1 cellular context compared by ENCODE assay signal in the genomic region with DNA sequence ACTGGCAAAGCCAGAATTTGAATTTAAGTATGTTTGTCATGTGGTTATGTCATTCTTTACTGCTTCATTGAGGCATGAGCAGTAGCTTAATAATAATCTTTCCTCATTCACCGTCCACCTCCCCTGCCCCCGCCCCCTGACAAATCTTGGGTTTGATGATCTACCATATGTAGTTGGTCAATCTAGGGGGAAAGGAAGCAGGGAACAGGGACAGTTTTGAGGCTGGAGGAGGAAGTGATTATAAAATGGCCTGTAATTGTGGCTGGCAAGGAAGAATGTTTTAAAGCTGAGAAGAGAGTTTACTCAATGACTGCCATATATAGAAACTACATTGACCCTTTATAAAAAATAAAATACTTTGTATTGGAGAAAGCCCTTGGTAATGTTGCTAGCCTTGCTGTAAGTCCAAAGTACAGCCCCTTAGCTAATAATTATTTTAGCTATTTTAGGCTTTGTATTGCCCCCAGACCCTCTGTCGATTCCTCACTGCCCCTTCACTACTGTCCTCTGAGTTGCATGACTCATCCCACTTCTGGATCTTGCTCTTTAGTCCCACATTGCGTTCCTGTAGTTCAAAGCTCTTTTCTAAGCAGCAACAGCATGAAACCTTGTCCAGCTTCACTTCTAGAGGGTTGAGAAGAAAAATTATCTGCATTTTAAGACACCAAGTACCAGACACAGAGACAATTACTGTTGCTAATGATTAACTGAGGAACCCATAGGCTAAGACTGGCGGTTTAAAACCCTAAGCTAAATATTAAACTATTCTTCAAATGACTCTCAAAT.
TF ChIP-seq lines count a peak whose summit lies in the region.

No MANE protein-coding gene starts in this region.

TF ChIP-seq in HepG2, 621 proteins besides CTCF, POLR2A, EP300 and RAD21 (continued from another document):
- TF ChIP-seq ZNF44 (CRISPR knock-in tag; IDR thresholded peaks at IDR 0.05) (peak; percentile 100), FOXK1 (CRISPR knock-in tag; IDR thresholded peaks at IDR 0.05; ENCODE audit: borderline replicate concordance, low read depth) (peak; percentile 49; the same call in 1 of the 2 replicates), JUNB (CRISPR knock-in tag; IDR thresholded peaks at IDR 0.05; ENCODE audit: borderline replicate concordance) (peak; percentile 88; the same call in 1 of the 2 replicates), ZNF121 (CRISPR knock-in tag; IDR thresholded peaks at IDR 0.05) (peak; percentile 89), HNRNPUL1 (IDR thresholded peaks at IDR 0.05; ENCODE audit: low read depth, low read length) (peak; percentile 92), ZBTB8A (CRISPR knock-in tag; IDR thresholded peaks at IDR 0.05; ENCODE audit: borderline replicate concordance, low read depth) (no peak), CERS6 (CRISPR knock-in tag; IDR thresholded peaks at IDR 0.05) (no peak), POGZ (CRISPR knock-in tag; IDR thresholded peaks at IDR 0.05) (peak; percentile 85), ZHX2 (IDR thresholded peaks at IDR 0.05; ENCODE audit: low read depth) (no peak), ZHX2 (CRISPR knock-in tag; IDR thresholded peaks at IDR 0.05; ENCODE audit: borderline replicate concordance) (no peak), RARA (CRISPR knock-in tag; IDR thresholded peaks at IDR 0.05) (peak; percentile 30; the same call in 1 of the 2 replicates), ARID2 (CRISPR knock-in tag; IDR thresholded peaks at IDR 0.05; ENCODE audit: borderline replicate concordance) (no peak), ZNF331 (CRISPR knock-in tag; IDR thresholded peaks at IDR 0.05) (peak; percentile 47; the same call in 1 of the 2 replicates), CREM (IDR thresholded peaks at IDR 0.05) (peak; percentile 37; the same call in 1 of the 2 replicates), CREM (CRISPR knock-in tag; IDR thresholded peaks at IDR 0.05) (no peak), ZNF235 (CRISPR knock-in tag; IDR thresholded peaks at IDR 0.05; ENCODE audit: borderline replicate concordance) (no peak), KAT8 (CRISPR knock-in tag; IDR thresholded peaks at IDR 0.05) (peak; percentile 38; the same call in 1 of the 2 replicates), ZSCAN5A (CRISPR knock-in tag; IDR thresholded peaks at IDR 0.05; ENCODE audit: borderline replicate concordance) (no peak), GFI1 (CRISPR knock-in tag; IDR thresholded peaks at IDR 0.05; ENCODE audit: borderline replicate concordance) (no peak), MXI1 (IDR thresholded peaks at IDR 0.05; ENCODE audit: borderline replicate concordance, low read depth, low read length) (no peak), THAP11 (CRISPR knock-in tag; IDR thresholded peaks at IDR 0.05) (peak; percentile 65), JUND (CRISPR knock-in tag; IDR thresholded peaks at IDR 0.05) (peak; percentile 95), HNF4G (IDR thresholded peaks at IDR 0.05; ENCODE audit: borderline replicate concordance, low read depth, low read length) (peak; percentile 80), HNF4G (CRISPR knock-in tag; IDR thresholded peaks at IDR 0.05; ENCODE audit: borderline replicate concordance, low read depth) (peak; percentile 47; the same call in 1 of the 2 replicates), ZNF629 (CRISPR knock-in tag; conservative IDR thresholded peaks at IDR 0.05) (no peak), HDAC6 (IDR thresholded peaks at IDR 0.05; ENCODE audit: low read depth, low read length) (no peak), YEATS2 (CRISPR knock-in tag; IDR thresholded peaks at IDR 0.05; ENCODE audit: borderline replicate concordance) (peak; percentile 32; the same call in 1 of the 2 replicates), ZNF253 (CRISPR knock-in tag; IDR thresholded peaks at IDR 0.05; ENCODE audit: borderline replicate concordance) (no peak), MAF1 (CRISPR knock-in tag; IDR thresholded peaks at IDR 0.05; ENCODE audit: borderline replicate concordance) (no peak), ZNF441 (CRISPR knock-in tag; IDR thresholded peaks at IDR 0.05; ENCODE audit: borderline replicate concordance) (no peak), SATB2 (CRISPR knock-in tag; IDR thresholded peaks at IDR 0.05) (no peak), EEA1 (CRISPR knock-in tag; IDR thresholded peaks at IDR 0.05; ENCODE audit: borderline replicate concordance) (no peak), RFX5 (IDR thresholded peaks at IDR 0.05; ENCODE audit: low read depth, low read length) (no peak), TIGD3 (CRISPR knock-in tag; IDR thresholded peaks at IDR 0.05; ENCODE audit: borderline replicate concordance) (no peak), ZSCAN25 (CRISPR knock-in tag; IDR thresholded peaks at IDR 0.05) (no peak), SYNCRIP (IDR thresholded peaks at IDR 0.05; ENCODE audit: insufficient read depth, low read depth, low read length) (no peak), ZNF263 (CRISPR knock-in tag; IDR thresholded peaks at IDR 0.05) (peak; percentile 35; the same call in 1 of the 2 replicates), HHEX (CRISPR knock-in tag; IDR thresholded peaks at IDR 0.05) (0 out of 2 replicates have a peak, but pooled peaks have one; percentile 49), ZBTB7A (CRISPR knock-in tag; IDR thresholded peaks at IDR 0.05) (0 out of 2 replicates have a peak, but pooled peaks have one; percentile 18), ZNF577 (CRISPR knock-in tag; IDR thresholded peaks at IDR 0.05; ENCODE audit: borderline replicate concordance, low read depth) (no peak), AGO1 (IDR thresholded peaks at IDR 0.05; ENCODE audit: low read depth, low read length, poor library complexity, severe bottlenecking) (no peak), ZNF558 (CRISPR knock-in tag; IDR thresholded peaks at IDR 0.05; ENCODE audit: borderline replicate concordance) (no peak), CHD4 (IDR thresholded peaks at IDR 0.05; ENCODE audit: borderline replicate concordance, low read length) (no peak)
- TF ChIP-seq, protein P1, sequence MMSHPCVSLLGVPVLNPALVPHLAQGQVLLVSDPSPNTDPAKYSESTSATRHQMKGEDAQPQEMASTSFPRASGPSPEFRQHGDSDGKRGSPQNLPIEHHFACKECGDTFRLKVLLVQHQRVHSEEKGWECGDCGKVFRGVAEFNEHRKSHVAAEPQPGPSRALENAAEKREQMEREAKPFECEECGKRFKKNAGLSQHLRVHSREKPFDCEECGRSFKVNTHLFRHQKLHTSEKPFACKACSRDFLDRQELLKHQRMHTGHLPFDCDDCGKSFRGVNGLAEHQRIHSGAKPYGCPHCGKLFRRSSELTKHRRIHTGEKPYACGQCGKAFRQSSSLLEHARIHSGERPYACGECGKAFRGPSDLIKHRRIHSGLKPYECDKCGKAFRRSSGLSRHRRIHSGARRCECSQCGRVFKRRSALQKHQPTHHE (CRISPR knock-in tag; IDR thresholded peaks at IDR 0.05; ENCODE audit: borderline replicate concordance) = no peak
- TF ChIP-seq, protein P2, sequence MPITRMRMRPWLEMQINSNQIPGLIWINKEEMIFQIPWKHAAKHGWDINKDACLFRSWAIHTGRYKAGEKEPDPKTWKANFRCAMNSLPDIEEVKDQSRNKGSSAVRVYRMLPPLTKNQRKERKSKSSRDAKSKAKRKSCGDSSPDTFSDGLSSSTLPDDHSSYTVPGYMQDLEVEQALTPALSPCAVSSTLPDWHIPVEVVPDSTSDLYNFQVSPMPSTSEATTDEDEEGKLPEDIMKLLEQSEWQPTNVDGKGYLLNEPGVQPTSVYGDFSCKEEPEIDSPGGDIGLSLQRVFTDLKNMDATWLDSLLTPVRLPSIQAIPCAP (CRISPR knock-in tag; IDR thresholded peaks at IDR 0.05; ENCODE audit: low read depth) = no peak
- TF ChIP-seq, protein P3, sequence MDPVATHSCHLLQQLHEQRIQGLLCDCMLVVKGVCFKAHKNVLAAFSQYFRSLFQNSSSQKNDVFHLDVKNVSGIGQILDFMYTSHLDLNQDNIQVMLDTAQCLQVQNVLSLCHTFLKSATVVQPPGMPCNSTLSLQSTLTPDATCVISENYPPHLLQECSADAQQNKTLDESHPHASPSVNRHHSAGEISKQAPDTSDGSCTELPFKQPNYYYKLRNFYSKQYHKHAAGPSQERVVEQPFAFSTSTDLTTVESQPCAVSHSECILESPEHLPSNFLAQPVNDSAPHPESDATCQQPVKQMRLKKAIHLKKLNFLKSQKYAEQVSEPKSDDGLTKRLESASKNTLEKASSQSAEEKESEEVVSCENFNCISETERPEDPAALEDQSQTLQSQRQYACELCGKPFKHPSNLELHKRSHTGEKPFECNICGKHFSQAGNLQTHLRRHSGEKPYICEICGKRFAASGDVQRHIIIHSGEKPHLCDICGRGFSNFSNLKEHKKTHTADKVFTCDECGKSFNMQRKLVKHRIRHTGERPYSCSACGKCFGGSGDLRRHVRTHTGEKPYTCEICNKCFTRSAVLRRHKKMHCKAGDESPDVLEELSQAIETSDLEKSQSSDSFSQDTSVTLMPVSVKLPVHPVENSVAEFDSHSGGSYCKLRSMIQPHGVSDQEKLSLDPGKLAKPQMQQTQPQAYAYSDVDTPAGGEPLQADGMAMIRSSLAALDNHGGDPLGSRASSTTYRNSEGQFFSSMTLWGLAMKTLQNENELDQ (CRISPR knock-in tag; IDR thresholded peaks at IDR 0.05; ENCODE audit: borderline replicate concordance) = no peak
